1 cellular context compared by ENCODE assay signal in genomic region chr13:74570834-74571233, GRCh38.
A peak's percentile ranks its signal among the peaks of the same experiment; 100 is the strongest.
TF ChIP-seq lines count a peak whose summit lies in the region.

No MANE protein-coding gene starts in this region.

TF ChIP-seq in K562, 482 proteins besides CTCF, POLR2A, EP300 and RAD21 (continued from another document):
- no peak for TF ChIP-seq ZNF407 (IDR thresholded peaks at IDR 0.05; ENCODE audit: low read depth)
- no peak for TF ChIP-seq ZKSCAN8 (CRISPR knock-in tag; IDR thresholded peaks at IDR 0.05)
- TF ChIP-seq MGA (IDR thresholded peaks at IDR 0.05): peak; percentile 71
- no peak for TF ChIP-seq PTTG1 (tag; IDR thresholded peaks at IDR 0.05; ENCODE audit: low read depth)
- TF ChIP-seq ATF3 (IDR thresholded peaks at IDR 0.05): 0 out of 2 replicates have a peak, but pooled peaks have one; percentile 15
- no peak for TF ChIP-seq ATF3 (CRISPR knock-in tag; conservative IDR thresholded peaks at IDR 0.05)
- TF ChIP-seq NR2C2 (CRISPR knock-in tag; IDR thresholded peaks at IDR 0.05): no peak
- no peak; the same call in 1 of the 2 replicates for TF ChIP-seq NR2C2 (tag; IDR thresholded peaks at IDR 0.05)
- TF ChIP-seq RHOXF2B (CRISPR knock-in tag; conservative IDR thresholded peaks at IDR 0.05): no peak
- peak; percentile 80 for TF ChIP-seq L3MBTL2 (IDR thresholded peaks at IDR 0.05)
